Comparison of ENCODE assay signal across 10 cellular contexts in genomic region chr22:41410311-41410751, GRCh38. TPM values are rescaled to one million over a fixed set of nuclear protein-coding genes. Genes with fewer than 3 reads are reported as not detected.
DNase-seq lines count a peak whose midpoint lies in the region; ATAC-seq, FAIRE-seq and TF ChIP-seq lines count a peak whose summit lies in the region.
"Had no signal": no experiment of that assay in that cellular context is flagged by ENCODE, and none has a peak within 500 bp of the region (broad histone marks: within the 10 kb centered on the region; RNA-seq: fewer than 3 reads in every experiment).

No MANE protein-coding gene starts in this region.

- ATAC-seq in Right ventricle myocardium inferior (peak; percentile 71), pancreas (peak in 3 of 4 donors; percentile 5 to 39 (median 38))

- peak; percentile 79 for DNase-seq in Right ventricle myocardium inferior (ENCODE audit: missing footprints)
- no peak for DNase-seq in cardiac septum (ENCODE audit: low spot score)
- DNase-seq in esophagus squamous epithelium (lab: John Stamatoyannopoulos, UW) = no peak
- peak in 4 of 6 donors; percentile 51 to 77 (median 59) for DNase-seq in pancreas
- DNase-seq in mesothelial cell of epicardium (ENCODE audit: low spot score in 2 of 2, unreplicated experiment in 2 of 2) = no peak
- no peak for DNase-seq in D721Med (ENCODE audit: insufficient read length, low spot score)
- no peak for DNase-seq in NCI-H1694 treated with DMSO at 0.1 percent for 48 hours (lab: John Stamatoyannopoulos, UW)
- DNase-seq in COLO829 (ENCODE audit: low spot score) = no peak
- DNase-seq: central memory CD4-positive, alpha-beta T cell; NCI-H1694 had no signal

- H3K4me3 ChIP-seq in esophagus squamous epithelium (no peak overlapping the region), pancreas (no peak overlapping the region)

- peaks cover 9 to 60% (median 30%) of the 10 kb centered on the region in 3 donors for H3K4me1 ChIP-seq in esophagus squamous epithelium
- H3K4me1 ChIP-seq in pancreas = peaks cover 19 to 24% (median 20%) of the 10 kb centered on the region in 3 donors

- H3K27me3 Mint-ChIP-seq in mesothelial cell of epicardium (ENCODE audit: low read depth) = no peaks in the 10 kb centered on the region

- no peak for TF ChIP-seq POLR2A in esophagus squamous epithelium (IDR thresholded peaks at IDR 0.05)

- H3K36me3 ChIP-seq in esophagus squamous epithelium (no peaks in the 10 kb centered on the region), pancreas (no peaks in the 10 kb centered on the region)

- TF ChIP-seq CTCF in esophagus squamous epithelium (IDR thresholded peaks at IDR 0.05) = no peak
- no peak for TF ChIP-seq CTCF in pancreas (IDR thresholded peaks at IDR 0.05)
- TF ChIP-seq CTCF in mesothelial cell of epicardium (IDR thresholded peaks at IDR 0.05; ENCODE audit: unreplicated experiment) = no peak
- no peak for TF ChIP-seq CTCF in D721Med (IDR thresholded peaks at IDR 0.05; ENCODE audit: insufficient read depth, missing control alignments)

- H3K9me3 Mint-ChIP-seq in mesothelial cell of epicardium = no peaks in the 10 kb centered on the region

- 46 to 85% methylated on average over 3 to 7 of the region's 7 CpGs for WGBS in esophagus squamous epithelium, 2 donors
- 15 to 21% methylated on average over 7 of the region's 7 CpGs for WGBS in pancreas, 2 donors

- no peaks in the 10 kb centered on the region for H3K36me3 Mint-ChIP-seq in mesothelial cell of epicardium

- no peak for FAIRE-seq in pancreas (lab: Jason Lieb, UNC)
- FAIRE-seq in D721Med (lab: Jason Lieb, UNC) = no peak

- H3K27me3 ChIP-seq in esophagus squamous epithelium (no peaks in the 10 kb centered on the region), pancreas (no peaks in the 10 kb centered on the region)

- H3K27ac ChIP-seq in esophagus squamous epithelium (peak overlapping the region; percentile 50 to 100 (median 99)), pancreas (peak overlapping the region; percentile 37 to 70 (median 50))

- intact Hi-C loops in Right ventricle myocardium inferior (cut with DNase I) = loop anchor here (2.0 kb wide), 1 partner anchor 150 kb away; no protein-coding TSS in a partner anchor
- intact Hi-C loops in cardiac septum (cut with DNase I) = no loop called here
- intact Hi-C loops in esophagus squamous epithelium (cut with DNase I) = no loop called here
- intact Hi-C loops in pancreas (cut with DNase I) = no loop called here

- H3K9me3 ChIP-seq in esophagus squamous epithelium (no peaks in the 10 kb centered on the region), pancreas (no peaks in the 10 kb centered on the region)

- H3K4me3 Mint-ChIP-seq in mesothelial cell of epicardium = no peak overlapping the region

- H3K27ac Mint-ChIP-seq in mesothelial cell of epicardium = no peak overlapping the region

- H3K4me1 Mint-ChIP-seq in mesothelial cell of epicardium = peaks cover 16% of the 10 kb centered on the region

RNA-seq across cellular contexts. Expression of gene TEF, which starts 28.6 kb away (rescaled TPM):
- total RNA-seq in Right ventricle myocardium inferior (23.5 TPM), cardiac septum (14.0 TPM), esophagus squamous epithelium (10 to 100 TPM in 2 of 4 donors, 1 to 10 TPM in 2; 3.0 to 17.4 (median 9.7) TPM), pancreas (10 to 100 TPM in 5 of 6 donors, 1 to 10 TPM in 1; 8.3 to 19.6 (median 17.6) TPM), mesothelial cell of epicardium (10.4 to 10.5 TPM (median 10.4 TPM) in 3 replicates)
- 10 to 100 TPM in 1 of 2 donors, 1 to 10 TPM in 1; 8.8 to 18.7 TPM for polyA plus RNA-seq in pancreas

RNA-seq across cellular contexts. Expression of gene TOB2, which starts 36.3 kb away (rescaled TPM):
- total RNA-seq in Right ventricle myocardium inferior (68.0 TPM), cardiac septum (26.9 TPM), esophagus squamous epithelium (10 to 100 TPM; 15.7 to 30.5 (median 21.0) TPM), pancreas (10 to 100 TPM; 11.0 to 30.5 (median 19.9) TPM), mesothelial cell of epicardium (40.2 to 44.0 TPM (median 42.1 TPM) in 3 replicates)
- polyA plus RNA-seq in pancreas = 10 to 100 TPM; 12.6 to 15.9 TPM

RNA-seq across cellular contexts. Expression of gene PHF5A, which starts 58.2 kb away (rescaled TPM):
- total RNA-seq in Right ventricle myocardium inferior = 25.5 TPM
- total RNA-seq in cardiac septum = 22.0 TPM
- 10 to 100 TPM; 21.5 to 47.3 (median 41.5) TPM for total RNA-seq in esophagus squamous epithelium
- total RNA-seq in pancreas = 10 to 100 TPM in 5 of 6 donors, 1 to 10 TPM in 1; 8.8 to 18.6 (median 16.2) TPM
- 10 to 100 TPM; 22.1 to 29.7 TPM for polyA plus RNA-seq in pancreas
- 38.0 to 47.8 TPM (median 44.2 TPM) in 3 replicates for total RNA-seq in mesothelial cell of epicardium

RNA-seq across cellular contexts. Expression of gene ACO2, which starts 58.6 kb away (rescaled TPM):
- total RNA-seq in Right ventricle myocardium inferior (810 TPM), cardiac septum (662 TPM), esophagus squamous epithelium (10 to 100 TPM; 83.7 to 90.4 (median 87.0) TPM), pancreas (10 to 100 TPM; 34.2 to 53.1 (median 40.8) TPM), mesothelial cell of epicardium (66.9 to 69.9 TPM (median 69.4 TPM) in 3 replicates)
- 10 to 100 TPM; 19.2 to 33.2 TPM for polyA plus RNA-seq in pancreas

Comparison
In these comparisons a context has a peak if more than half of its experiments do, and no peak if none do; other contexts are left out.
1. DNase-seq: peak in Right ventricle myocardium inferior (single experiment) and pancreas (4 of 6); none in cardiac septum (single experiment), esophagus squamous epithelium (single experiment), mesothelial cell of epicardium (0 of 2), D721Med (single experiment), NCI-H1694 treated with DMSO at 0.1 percent for 48 hours (single experiment) and COLO829 (single experiment).